8 cellular contexts compared by ENCODE assay signal in genomic region chr19:13277104-13277809, GRCh38.
DNase-seq lines count a peak whose midpoint lies in the region; ATAC-seq and TF ChIP-seq lines count a peak whose summit lies in the region.

No MANE protein-coding gene starts in this region.

- intact Hi-C loops in naive thymus-derived CD4-positive, alpha-beta T cell (cut with micrococcal nuclease) = loop anchor here (1.0 to 5.0 kb wide), 6 partner anchors 154 to 605 kb away; no protein-coding TSS in a partner anchor

- H4K20me1 ChIP-seq in OCI-LY1 (ENCODE audit: insufficient read depth, low read length) = no peaks in the 10 kb centered on the region

- H3K36me3 ChIP-seq in OCI-LY1 (ENCODE audit: insufficient read depth, low read length) = no peaks in the 10 kb centered on the region
- H3K36me3 ChIP-seq in naive thymus-derived CD4-positive, alpha-beta T cell (ENCODE audit: control insufficient read depth in 2 of 3, insufficient read depth in 3 of 3, low read length in 3 of 3) = no peaks in the 10 kb centered on the region

- CTCF ChIA-PET in naive thymus-derived CD4-positive, alpha-beta T cell (lab: Charles Lee) = interaction anchor here (0.6 to 2.5 kb wide), 13 partner anchors 9 to 585 kb away, joined by 3 to 44 read pairs (median 4); no protein-coding TSS in a partner anchor

- peak overlapping the region; percentile 47 to 91 (median 84) for H3K27ac Mint-ChIP-seq in naive thymus-derived CD4-positive, alpha-beta T cell
- H3K27ac Mint-ChIP-seq in stimulated activated naive B cell treated with anti-CD40 and anti-IgM and Interleukin-4, amounts not matched to agents 10 μg/mL and 1 μg/mL and 100 μg/mL, for 72 hours = peak overlapping the region; percentile 1

- no peak overlapping the region for H3K27ac ChIP-seq in OCI-LY1 (ENCODE audit: low read depth, low read length, poor library complexity, severe bottlenecking)
- no peak overlapping the region for H3K27ac ChIP-seq in epithelial cell of prostate
- H3K27ac ChIP-seq in naive thymus-derived CD4-positive, alpha-beta T cell (ENCODE audit: low read depth, low read length) = peak overlapping the region; percentile 60

- peaks cover 0 to 10% (median 5%) of the 10 kb centered on the region in 5 donors for H3K27me3 Mint-ChIP-seq in naive thymus-derived CD4-positive, alpha-beta T cell
- peaks cover 24 to 28% of the 10 kb centered on the region in 2 donors for H3K27me3 Mint-ChIP-seq in stimulated activated naive B cell treated with anti-CD40 and anti-IgM and Interleukin-4, amounts not matched to agents 10 μg/mL and 1 μg/mL and 100 μg/mL, for 72 hours

- H3K4me2 ChIP-seq in OCI-LY1 (ENCODE audit: low read length) = 0 out of 2 replicates have a peak overlapping the region, but pooled peaks have one; percentile 44

- H3K4me3 ChIP-seq in OCI-LY1 (ENCODE audit: low read depth, low read length, poor library complexity, severe bottlenecking) = no peak overlapping the region
- H3K4me3 ChIP-seq in naive thymus-derived CD4-positive, alpha-beta T cell (ENCODE audit: low read length) = peak overlapping the region; percentile 41

- peak; percentile 67 for TF ChIP-seq CTCF in OCI-LY1 (IDR thresholded peaks at IDR 0.05; ENCODE audit: low read length)

- H3K9me2 ChIP-seq in OCI-LY1 (ENCODE audit: low read depth, low read length) = no peaks in the 10 kb centered on the region

- no peaks in the 10 kb centered on the region for H3K79me2 ChIP-seq in OCI-LY1 (ENCODE audit: insufficient read depth, low read length)

- ATAC-seq in HG03442 (IDR thresholded peaks at IDR 0.05; ENCODE audit: unreplicated experiment) (peak; percentile 46), HG03521 (IDR thresholded peaks at IDR 0.05; ENCODE audit: unreplicated experiment) (no peak)
- ATAC-seq in naive thymus-derived CD4-positive, alpha-beta T cell = peak; percentile 93
- ATAC-seq in stimulated activated naive B cell treated with anti-CD40 and anti-IgM and Interleukin-4, amounts not matched to agents 10 μg/mL and 1 μg/mL and 100 μg/mL, for 72 hours (replicated peaks) = peak; percentile 97 to 99

- H3K36me3 Mint-ChIP-seq in naive thymus-derived CD4-positive, alpha-beta T cell = no peaks in the 10 kb centered on the region
- H3K36me3 Mint-ChIP-seq in stimulated activated naive B cell treated with anti-CD40 and anti-IgM and Interleukin-4, amounts not matched to agents 10 μg/mL and 1 μg/mL and 100 μg/mL, for 72 hours = no peaks in the 10 kb centered on the region

- peaks cover 4% of the 10 kb centered on the region for H3K4me1 ChIP-seq in OCI-LY1 (ENCODE audit: insufficient read depth, low read length, severe bottlenecking)
- H3K4me1 ChIP-seq in naive thymus-derived CD4-positive, alpha-beta T cell (ENCODE audit: control insufficient read depth in 2 of 2, insufficient read depth in 2 of 2, low read length in 2 of 2) = peaks cover 7% of the 10 kb centered on the region in 2 donors

- no peaks in the 10 kb centered on the region for H3K27me3 ChIP-seq in OCI-LY1 (ENCODE audit: insufficient read depth, low read length)
- no peaks in the 10 kb centered on the region for H3K27me3 ChIP-seq in naive thymus-derived CD4-positive, alpha-beta T cell (ENCODE audit: control insufficient read depth in 2 of 2, insufficient read depth in 2 of 2, low read length in 2 of 2)

- peak overlapping the region; percentile 39 to 75 (median 64) for H3K4me3 Mint-ChIP-seq in naive thymus-derived CD4-positive, alpha-beta T cell
- peak overlapping the region in 1 of 2 donors; percentile 43 for H3K4me3 Mint-ChIP-seq in stimulated activated naive B cell treated with anti-CD40 and anti-IgM and Interleukin-4, amounts not matched to agents 10 μg/mL and 1 μg/mL and 100 μg/mL, for 72 hours

- H2AFZ ChIP-seq in OCI-LY1 (ENCODE audit: low read length) = peak overlapping the region; percentile 35; the same call in 1 of the 2 replicates

- no peaks in the 10 kb centered on the region for H3F3A ChIP-seq in OCI-LY1 (ENCODE audit: insufficient read depth, low read length)

- no peak overlapping the region for H3K9ac ChIP-seq in OCI-LY1 (ENCODE audit: low read length)

- DNase-seq in DMS53 treated with DMSO at 0.1 percent for 48 hours (lab: John Stamatoyannopoulos, UW; ENCODE audit: unreplicated experiment) (peak; percentile 41), epithelial cell of prostate (ENCODE audit: low read depth, low spot score) (peak; percentile 16)
- peak; percentile 4 to 45 (median 30) for DNase-seq in activated CD8-positive, alpha-beta memory T cell treated with anti-CD3 and anti-CD28 coated beads for 48 hours (ENCODE audit: low read depth in 2 of 3, low spot score in 2 of 3)
- DNase-seq in naive thymus-derived CD4-positive, alpha-beta T cell = peak; percentile 23 to 84 (median 79)
- DNase-seq in stimulated activated naive B cell treated with anti-CD40 and anti-IgM and Interleukin-4, amounts not matched to agents 10 μg/mL and 1 μg/mL and 100 μg/mL, for 72 hours = peak; percentile 70

- H3K9me3 Mint-ChIP-seq in naive thymus-derived CD4-positive, alpha-beta T cell = peaks cover 0 to 7% (median 0%) of the 10 kb centered on the region in 11 donors
- H3K9me3 Mint-ChIP-seq in stimulated activated naive B cell treated with anti-CD40 and anti-IgM and Interleukin-4, amounts not matched to agents 10 μg/mL and 1 μg/mL and 100 μg/mL, for 72 hours = peaks cover 2 to 3% of the 10 kb centered on the region in 2 donors

- POLR2A ChIA-PET in naive thymus-derived CD4-positive, alpha-beta T cell (lab: Charles Lee) = interaction anchor here (0.7 to 1.2 kb wide), 3 partner anchors 62 to 560 kb away, joined by 3 read pairs; no protein-coding TSS in a partner anchor

- peaks cover 8 to 33% (median 18%) of the 10 kb centered on the region in 7 donors for H3K4me1 Mint-ChIP-seq in naive thymus-derived CD4-positive, alpha-beta T cell
- peaks cover 12 to 14% of the 10 kb centered on the region in 2 donors for H3K4me1 Mint-ChIP-seq in stimulated activated naive B cell treated with anti-CD40 and anti-IgM and Interleukin-4, amounts not matched to agents 10 μg/mL and 1 μg/mL and 100 μg/mL, for 72 hours

- H3K9me3 ChIP-seq in OCI-LY1 (ENCODE audit: low read length) = no peaks in the 10 kb centered on the region
- H3K9me3 ChIP-seq in naive thymus-derived CD4-positive, alpha-beta T cell (ENCODE audit: control insufficient read depth in 2 of 3, low read length in 3 of 3) = no peaks in the 10 kb centered on the region

Comparison
In these comparisons a context has a peak if more than half of its experiments do, and no peak if none do; other contexts are left out.
1. DNase-seq: peak in every context shown above with its lines; median percentile 79 in naive thymus-derived CD4-positive, alpha-beta T cell; 70 in stimulated activated naive B cell treated with anti-CD40 and anti-IgM and Interleukin-4, amounts not matched to agents 10 μg/mL and 1 μg/mL and 100 μg/mL, for 72 hours; 41 in DMS53 treated with DMSO at 0.1 percent for 48 hours; 30 in activated CD8-positive, alpha-beta memory T cell treated with anti-CD3 and anti-CD28 coated beads for 48 hours; 16 in epithelial cell of prostate.